20 cellular contexts compared by ENCODE assay signal in the genomic region with DNA sequence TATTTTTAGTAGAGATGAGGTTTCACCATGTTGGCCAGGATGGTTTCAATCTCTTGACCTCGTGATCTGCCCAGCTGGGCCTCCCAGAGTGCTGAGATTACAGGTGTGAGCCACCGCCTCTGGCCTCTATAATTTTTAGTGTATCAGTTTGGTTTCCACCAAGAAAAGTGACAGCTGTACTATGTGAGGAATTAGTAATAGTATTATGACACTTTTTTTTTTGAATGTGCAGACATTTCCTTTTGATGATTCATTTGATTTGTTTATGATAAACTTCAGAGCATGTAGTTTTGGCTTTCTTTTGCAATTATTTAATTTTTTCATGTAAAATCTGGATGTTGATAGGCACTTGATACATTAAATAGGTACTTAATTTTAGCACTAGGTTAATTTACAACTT.
DNase-seq lines count a peak whose midpoint lies in the region; ATAC-seq and TF ChIP-seq lines count a peak whose summit lies in the region.
"Had no signal": no experiment of that assay in that cellular context is flagged by ENCODE, and none has a peak within 500 bp of the region (broad histone marks: within the 10 kb centered on the region; RNA-seq: fewer than 3 reads in every experiment).

No MANE protein-coding gene starts in this region.

- no peak for TF ChIP-seq CTCF in dorsolateral prefrontal cortex (IDR thresholded peaks at IDR 0.05 in 54 of 56, conservative IDR thresholded peaks at IDR 0.05 in 2 of 56; ENCODE audit: low read depth in 1 of 56, partially characterized antibody in 56 of 56)

- peaks cover 11 to 17% of the 10 kb centered on the region in 2 donors for H3K9me3 Mint-ChIP-seq in activated naive CD4-positive, alpha-beta T cell treated with anti-CD3 and anti-CD28 coated beads, Interleukin-2, amount 50 U/mL, for 72 hours
- H3K9me3 Mint-ChIP-seq in naive thymus-derived CD8-positive, alpha-beta T cell: peaks cover 2 to 23% (median 11%) of the 10 kb centered on the region in 9 donors

- H3K27me3 Mint-ChIP-seq in naive thymus-derived CD8-positive, alpha-beta T cell: no peaks in the 10 kb centered on the region

- no peaks in the 10 kb centered on the region for H3K27me3 ChIP-seq in dorsolateral prefrontal cortex
- H3K27me3 ChIP-seq: body of pancreas, colonic mucosa, right lobe of liver, upper lobe of left lung had no signal

- H3K27ac Mint-ChIP-seq in activated naive CD4-positive, alpha-beta T cell treated with anti-CD3 and anti-CD28 coated beads, Interleukin-2, amount 50 U/mL, for 72 hours: no peak overlapping the region
- peak overlapping the region in 8 of 10 donors; percentile 53 to 82 (median 70) for H3K27ac Mint-ChIP-seq in naive thymus-derived CD8-positive, alpha-beta T cell

- peaks cover 31 to 66% (median 50%) of the 10 kb centered on the region in 4 donors for H3K4me1 Mint-ChIP-seq in naive thymus-derived CD8-positive, alpha-beta T cell

- intact Hi-C loops in dorsolateral prefrontal cortex (cut with DNase I): loop anchor here in 1 of 2 donors (5.0 kb wide), 1 partner anchor 64 kb away; the partner anchor contains the start of gene PTPN4

- H3K4me3 ChIP-seq in dorsolateral prefrontal cortex: no peak overlapping the region
- H3K4me3 ChIP-seq: body of pancreas, colonic mucosa, right lobe of liver, upper lobe of left lung had no signal

- peaks cover 12 to 27% of the 10 kb centered on the region in 2 donors for H3K36me3 Mint-ChIP-seq in activated naive CD4-positive, alpha-beta T cell treated with anti-CD3 and anti-CD28 coated beads, Interleukin-2, amount 50 U/mL, for 72 hours
- peaks cover 17 to 33% (median 18%) of the 10 kb centered on the region in 3 donors for H3K36me3 Mint-ChIP-seq in naive thymus-derived CD8-positive, alpha-beta T cell

- POLR2A ChIA-PET in naive thymus-derived CD8-positive, alpha-beta T cell (lab: Charles Lee): interaction anchor here (0.9 kb wide), 1 partner anchor 62 kb away, joined by 5 read pairs; the partner anchor contains the start of gene PTPN4

- DNase-seq in activated CD4-positive, CD25-positive, alpha-beta regulatory T cell treated with anti-CD3 and anti-CD28 coated beads, Interleukin-2, amount 50 U/mL, for 72 hours: no peak
- peak; percentile 14 for DNase-seq in EH (ENCODE audit: low read depth)
- no peak for DNase-seq in activated naive CD4-positive, alpha-beta T cell treated with anti-CD3 and anti-CD28 coated beads, Interleukin-2, amount 50 U/mL, for 72 hours (ENCODE audit: low spot score in 2 of 2)
- DNase-seq in naive thymus-derived CD8-positive, alpha-beta T cell: no peak
- DNase-seq in GF-D8 (lab: John Stamatoyannopoulos, UW): no peak
- no peak for DNase-seq in NCI-H69 (lab: John Stamatoyannopoulos, UW)
- DNase-seq in dorsolateral prefrontal cortex: no peak
- DNase-seq: 8988T; activated CD4-positive, CD25-positive, alpha-beta regulatory T cell; AML-193; body of pancreas; colonic mucosa; glutamatergic neuron; NCI-H1092 treated with DMSO at 0.1 percent for 48 hours; NCI-H2081; NCI-H510A treated with DMSO at 0.1 percent for 48 hours; right lobe of liver; upper lobe of left lung had no signal

- no peak overlapping the region for H3K4me3 Mint-ChIP-seq in naive thymus-derived CD8-positive, alpha-beta T cell

- peak; percentile 95 to 96 for ATAC-seq in activated CD4-positive, CD25-positive, alpha-beta regulatory T cell treated with anti-CD3 and anti-CD28 coated beads, Interleukin-2, amount 50 U/mL, for 24 hours
- ATAC-seq in activated naive CD4-positive, alpha-beta T cell treated with anti-CD3 and anti-CD28 coated beads, Interleukin-2, amount 50 U/mL, for 72 hours: peak; percentile 54 to 88
- ATAC-seq in naive thymus-derived CD8-positive, alpha-beta T cell: no peak
- ATAC-seq: body of pancreas, HCT116, right lobe of liver had no signal

- H3K27ac ChIP-seq in dorsolateral prefrontal cortex: peak overlapping the region in 1 of 59 donors; percentile 30
- H3K27ac ChIP-seq: body of pancreas, colonic mucosa, right lobe of liver, upper lobe of left lung had no signal

Comparison
In these comparisons a context has a peak if more than half of its experiments do, and no peak if none do; other contexts are left out.
1. ATAC-seq: peak in activated CD4-positive, CD25-positive, alpha-beta regulatory T cell treated with anti-CD3 and anti-CD28 coated beads, Interleukin-2, amount 50 U/mL, for 24 hours (2 of 2) and activated naive CD4-positive, alpha-beta T cell treated with anti-CD3 and anti-CD28 coated beads, Interleukin-2, amount 50 U/mL, for 72 hours (2 of 2); none in naive thymus-derived CD8-positive, alpha-beta T cell (0 of 2).
2. H3K27ac Mint-ChIP-seq: peak in naive thymus-derived CD8-positive, alpha-beta T cell (8 of 10); none in activated naive CD4-positive, alpha-beta T cell treated with anti-CD3 and anti-CD28 coated beads, Interleukin-2, amount 50 U/mL, for 72 hours (0 of 2).